Comparison of ENCODE assay signal across 8 cellular contexts in genomic region chr11:124069429-124070401, GRCh38. TPM values are rescaled to one million over a fixed set of nuclear protein-coding genes. Genes with fewer than 3 reads are reported as not detected.
A peak's percentile ranks its signal among the peaks of the same experiment; 100 is the strongest.
DNase-seq lines count a peak whose midpoint lies in the region; ATAC-seq and TF ChIP-seq lines count a peak whose summit lies in the region.

No MANE protein-coding gene starts in this region.

- DNase-seq in NCI-H1417 (lab: John Stamatoyannopoulos, UW) (peak; percentile 14 to 88 (median 79)), esophagus muscularis mucosa (ENCODE audit: extremely low spot score) (no peak), occipital lobe (lab: John Stamatoyannopoulos, UW) (no peak)
- peak; percentile 63 for DNase-seq in activated CD4-positive, alpha-beta T cell treated with anti-CD3 and anti-CD28 coated beads for 48 hours

- H3K27ac Mint-ChIP-seq in nephron: no peak overlapping the region

- peak overlapping the region in 2 of 3 experiments; percentile 32 to 36 for H3K4me3 Mint-ChIP-seq in nephron

- H3K9me3 Mint-ChIP-seq in nephron: no peaks in the 10 kb centered on the region

- H3K4me1 ChIP-seq in ACC112 (ENCODE audit: control insufficient read depth, insufficient read depth, low read length, unreplicated experiment): no peaks in the 10 kb centered on the region
- H3K4me1 ChIP-seq in esophagus muscularis mucosa: peaks cover 0 to 15% (median 8%) of the 10 kb centered on the region in 4 donors

- peak overlapping the region; percentile 60 for H3K4me3 ChIP-seq in ACC112 (ENCODE audit: low read depth, low read length)
- H3K4me3 ChIP-seq in GM12875 (ENCODE audit: low read depth, low read length): no peak overlapping the region
- H3K4me3 ChIP-seq in esophagus muscularis mucosa: peak overlapping the region in 3 of 4 donors; percentile 28 to 34 (median 28)

- TF ChIP-seq CTCF in GM12875 (IDR thresholded peaks at IDR 0.05; ENCODE audit: borderline replicate concordance, insufficient read depth, low read depth, low read length) (peak; percentile 72), esophagus muscularis mucosa (IDR thresholded peaks at IDR 0.05) (peak in 2 of 3 experiments; percentile 12 to 37), nephron (IDR thresholded peaks at IDR 0.05; ENCODE audit: unreplicated experiment in 3 of 3) (peak; percentile 36 to 54 (median 43))

- 42% methylated on average over 28 of the region's 28 CpGs for WGBS in esophagus muscularis mucosa

- no peaks in the 10 kb centered on the region for H3K36me3 ChIP-seq in ACC112 (ENCODE audit: insufficient read depth, low read length)
- H3K36me3 ChIP-seq in esophagus muscularis mucosa: no peaks in the 10 kb centered on the region

- no peak for TF ChIP-seq EP300 in esophagus muscularis mucosa (IDR thresholded peaks at IDR 0.05)

- H3K36me3 Mint-ChIP-seq in nephron (ENCODE audit: low read depth): no peaks in the 10 kb centered on the region

- intact Hi-C loops in esophagus muscularis mucosa (cut with DNase I): loop anchor here (10.0 kb wide), 1 partner anchor 515 kb away; no protein-coding TSS in a partner anchor

- H3K4me1 Mint-ChIP-seq in nephron: peaks cover 12% of the 10 kb centered on the region

- H2AFZ ChIP-seq in ACC112 (ENCODE audit: low read length, unreplicated experiment): peak overlapping the region; percentile 52

- no peak for TF ChIP-seq POLR2A in esophagus muscularis mucosa (IDR thresholded peaks at IDR 0.05; ENCODE audit: low read depth)

- H3K27ac ChIP-seq in ACC112 (ENCODE audit: low read depth, low read length) (no peak overlapping the region), esophagus muscularis mucosa (replicated peaks in 1 of 4) (no peak overlapping the region)

- peak; percentile 73 for ATAC-seq in HG02763 (IDR thresholded peaks at IDR 0.05; ENCODE audit: unreplicated experiment)

- no peaks in the 10 kb centered on the region for H3K79me2 ChIP-seq in ACC112 (ENCODE audit: control insufficient read depth, insufficient read depth, low read length, unreplicated experiment)

- peaks cover 40% of the 10 kb centered on the region for H3K27me3 ChIP-seq in ACC112 (ENCODE audit: insufficient read depth, low read length)
- peaks cover 0 to 36% (median 0%) of the 10 kb centered on the region in 4 donors for H3K27me3 ChIP-seq in esophagus muscularis mucosa

- H3K9me3 ChIP-seq in esophagus muscularis mucosa: no peaks in the 10 kb centered on the region

- H3K27me3 Mint-ChIP-seq in nephron (ENCODE audit: low read depth): peaks cover 30% of the 10 kb centered on the region

RNA-seq across cellular contexts. Expression of gene OR10G7, which starts 28.6 kb away (rescaled TPM):
- not detected for total RNA-seq in esophagus muscularis mucosa
- total RNA-seq in occipital lobe: not detected

RNA-seq across cellular contexts. Expression of gene OR10G8, which starts 43.1 kb away (rescaled TPM):
- total RNA-seq in esophagus muscularis mucosa (not detected), occipital lobe (not detected)

RNA-seq across cellular contexts. Expression of gene VWA5A, which starts 45.5 kb away (rescaled TPM):
- total RNA-seq in esophagus muscularis mucosa (10 to 100 TPM; 13.3 to 22.2 (median 15.0) TPM), occipital lobe (5.8 TPM)

RNA-seq across cellular contexts. Expression of gene OR10G9, which starts 46.9 kb away (rescaled TPM):
- total RNA-seq in esophagus muscularis mucosa (not detected), occipital lobe (not detected)

RNA-seq across cellular contexts. Expression of gene OR10G4, which starts 56.9 kb away (rescaled TPM):
- total RNA-seq in esophagus muscularis mucosa (not detected), occipital lobe (under 0.01 TPM)

Comparison
In these comparisons a context has a peak if more than half of its experiments do, and no peak if none do; other contexts are left out.
1. DNase-seq: peak in NCI-H1417 (3 of 3) and activated CD4-positive, alpha-beta T cell treated with anti-CD3 and anti-CD28 coated beads for 48 hours (single experiment); none in esophagus muscularis mucosa (single experiment) and occipital lobe (single experiment).
2. Peak in every context shown above with its lines, with median percentiles within 50 percentile points of each other: CTCF ChIP-seq.